Comparison of ENCODE assay signal across 36 cellular contexts in the genomic region with DNA sequence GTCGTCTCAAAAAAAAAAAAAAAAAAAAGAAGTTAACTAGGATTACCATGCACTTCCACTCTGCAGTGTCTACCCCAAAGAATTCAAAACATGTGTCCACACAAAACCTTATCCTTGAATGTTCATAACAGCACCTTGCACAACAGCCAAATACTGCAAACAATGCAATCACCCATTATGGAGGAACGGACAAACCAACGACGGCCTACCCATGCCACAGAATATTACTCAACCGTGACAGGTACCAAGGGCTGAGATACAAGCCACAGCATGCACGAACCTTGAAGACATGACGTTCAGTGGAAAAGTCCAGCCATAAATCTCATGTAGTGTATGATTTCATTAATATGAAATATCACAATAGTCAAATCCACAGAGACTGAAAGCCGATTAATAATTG. TPM values are rescaled to one million over a fixed set of nuclear protein-coding genes. Genes with fewer than 3 reads are reported as not detected.
DNase-seq lines count a peak whose midpoint lies in the region; ATAC-seq, FAIRE-seq and TF ChIP-seq lines count a peak whose summit lies in the region.
"Had no signal": no experiment of that assay in that cellular context is flagged by ENCODE, and none has a peak within 500 bp of the region (broad histone marks: within the 10 kb centered on the region; RNA-seq: fewer than 3 reads in every experiment).

No MANE protein-coding gene starts in this region.

- ATAC-seq in HepG2 (no peak), right lobe of liver (no peak), HG02678 (IDR thresholded peaks at IDR 0.05; ENCODE audit: unreplicated experiment) (no peak), HG03108 (IDR thresholded peaks at IDR 0.05; ENCODE audit: unreplicated experiment) (no peak)
- ATAC-seq in activated T-helper 17 cell treated with anti-CD3 and anti-CD28 coated beads, Interleukin-2, amount 50 U/mL, for 72 hours (replicated peaks) = no peak
- ATAC-seq: effector memory CD8-positive, alpha-beta T cell; left colon; Right ventricle myocardium inferior; stimulated activated naive B cell treated with anti-CD40 and anti-IgM and Interleukin-4, amounts not matched to agents 10 μg/mL and 1 μg/mL and 100 μg/mL, for 72 hours had no signal

- in situ Hi-C loops in HepG2 (cut with HindIII; ENCODE audit: extremely low pct_ligation_motif_present, low pct_unique_long_range_greater_than_20kb) = no loop called here

- H3K27ac ChIP-seq in HepG2 (ENCODE audit: extremely low read length, insufficient read depth, low read length) = no peak overlapping the region
- no peak overlapping the region for H3K27ac ChIP-seq in right lobe of liver
- peak overlapping the region; percentile 23 for H3K27ac ChIP-seq in epithelial cell of prostate
- H3K27ac ChIP-seq: esophagus squamous epithelium had no signal

- H3K27me3 ChIP-seq in HepG2 (ENCODE audit: control insufficient read depth in 1 of 2, insufficient read depth in 2 of 2, low read length in 2 of 2) (peaks cover 6 to 54% of the 10 kb centered on the region in 2 experiments; a peak in 4 of 5 replicates), right lobe of liver (no peaks in the 10 kb centered on the region)

- no peak overlapping the region for H3K4me2 ChIP-seq in HepG2 (ENCODE audit: low read depth, low read length)
- H3K4me2 ChIP-seq: SK-N-SH had no signal

- H3K4me1 Mint-ChIP-seq in activated T-helper 17 cell treated with anti-CD3 and anti-CD28 coated beads, Interleukin-2, amount 50 U/mL, for 72 hours = peaks cover 6% of the 10 kb centered on the region

- no peak overlapping the region for H3K27ac Mint-ChIP-seq in activated T-helper 17 cell treated with anti-CD3 and anti-CD28 coated beads, Interleukin-2, amount 50 U/mL, for 72 hours
- H3K27ac Mint-ChIP-seq: activated T-cell treated with anti-CD3 and anti-CD28 coated beads, Interleukin-2, amount 50 U/mL, for 24 hours; effector memory CD8-positive, alpha-beta T cell; immature natural killer cell; nephron; stimulated activated naive B cell treated with anti-CD40 and anti-IgM and Interleukin-4, amounts not matched to agents 10 μg/mL and 1 μg/mL and 100 μg/mL, for 72 hours; T-helper 1 cell treated with Interleukin-12 subunit alpha and Interleukin-12 subunit beta and Interleukin-4 antibody, amounts not matched to agents 30 μg/mL and 1 μg/mL, for 36 hours; type B pancreatic cell had no signal

- CTCF ChIA-PET in HepG2 (lab: Yijun Ruan, JAX; ENCODE audit: low intra/inter-chr PET ratio, low total read pairs) = no interaction called here

- POLR2A ChIA-PET in HepG2 (lab: Yijun Ruan, JAX) = no interaction called here

- H3K27me3 Mint-ChIP-seq in activated T-helper 17 cell treated with anti-CD3 and anti-CD28 coated beads, Interleukin-2, amount 50 U/mL, for 72 hours = peaks cover 42% of the 10 kb centered on the region

- FAIRE-seq in HepG2 (lab: Jason Lieb, UNC) = no peak
- FAIRE-seq: astrocyte, frontal cortex, G401.6 had no signal

- H3K9me3 ChIP-seq in HepG2 (ENCODE audit: low read length) = no peaks in the 10 kb centered on the region
- no peaks in the 10 kb centered on the region for H3K9me3 ChIP-seq in right lobe of liver
- H3K9me3 ChIP-seq: esophagus squamous epithelium, HAP-1, SK-N-SH had no signal

- H3K36me3 ChIP-seq in HepG2 (replicated peaks in 1 of 2; ENCODE audit: control insufficient read depth in 1 of 2, insufficient read depth in 2 of 2, low read length in 2 of 2) (no peaks in the 10 kb centered on the region), right lobe of liver (no peaks in the 10 kb centered on the region)
- H3K36me3 ChIP-seq: esophagus squamous epithelium, HAP-1 had no signal

- no peaks in the 10 kb centered on the region for H3K79me2 ChIP-seq in HepG2 (ENCODE audit: insufficient read depth, low read length)

- TF ChIP-seq EP300 in HepG2 (IDR thresholded peaks at IDR 0.05; ENCODE audit: low read depth in 2 of 2, low read length in 2 of 2) (no peak), HepG2 (CRISPR knock-in tag; IDR thresholded peaks at IDR 0.05; ENCODE audit: borderline replicate concordance) (no peak)

- no peak overlapping the region for H3K9ac ChIP-seq in HepG2 (ENCODE audit: insufficient read depth, low read depth, low read length)
- H3K9ac ChIP-seq: SK-N-SH had no signal

- no TSS peak for BruUV-seq in HepG2 (replicated peaks; lab: Mats Ljungman, UMichigan)

- H4K20me1 ChIP-seq in HepG2 (ENCODE audit: insufficient read depth, low read length) = no peaks in the 10 kb centered on the region

- no peak overlapping the region for H2AFZ ChIP-seq in HepG2 (ENCODE audit: low read length)

- H3K4me3 ChIP-seq in HepG2 (replicated peaks in 1 of 3; ENCODE audit: insufficient read depth in 1 of 3, low read depth in 2 of 3, low read length in 3 of 3) = no peak overlapping the region
- no peak overlapping the region for H3K4me3 ChIP-seq in right lobe of liver
- H3K4me3 ChIP-seq: esophagus squamous epithelium, HAP-1 had no signal

- H3K36me3 Mint-ChIP-seq in activated T-helper 17 cell treated with anti-CD3 and anti-CD28 coated beads, Interleukin-2, amount 50 U/mL, for 72 hours (ENCODE audit: low read depth) = peaks cover 7% of the 10 kb centered on the region

- intact Hi-C loops in HepG2 (cut with micrococcal nuclease; ENCODE audit: unreplicated experiment) = no loop called here
- intact Hi-C loops in right lobe of liver (cut with DNase I) = no loop called here

- no peak overlapping the region for H3K4me3 Mint-ChIP-seq in activated T-helper 17 cell treated with anti-CD3 and anti-CD28 coated beads, Interleukin-2, amount 50 U/mL, for 72 hours
- H3K4me3 Mint-ChIP-seq: activated T-cell treated with anti-CD3 and anti-CD28 coated beads, Interleukin-2, amount 50 U/mL, for 24 hours; effector memory CD8-positive, alpha-beta T cell; immature natural killer cell; nephron; stimulated activated naive B cell treated with anti-CD40 and anti-IgM and Interleukin-4, amounts not matched to agents 10 μg/mL and 1 μg/mL and 100 μg/mL, for 72 hours; T-helper 1 cell treated with Interleukin-12 subunit alpha and Interleukin-12 subunit beta and Interleukin-4 antibody, amounts not matched to agents 30 μg/mL and 1 μg/mL, for 36 hours; type B pancreatic cell had no signal

- WGBS in HepG2 (ENCODE audit: low lambda C conversion rate) = 2% methylated on average over 8 of the region's 8 CpGs
- WGBS in right lobe of liver (ENCODE audit: insufficient coverage, low coverage, low lambda C conversion rate, missing lambda C conversion rate) = 48% methylated on average over 8 of the region's 8 CpGs

- DNase-seq in HepG2 (ENCODE audit: low spot score) (peak; percentile 49), right lobe of liver (no peak), NCI-H69 (lab: John Stamatoyannopoulos, UW) (peak; percentile 63), epithelial cell of prostate (ENCODE audit: low read depth, low spot score) (peak; percentile 94), ureter (ENCODE audit: low spot score) (peak; percentile 67)
- DNase-seq: activated CD4-positive, CD25-positive, alpha-beta regulatory T cell; activated gamma-delta T cell treated with Interleukin-2 at 50 U/mL for 16 hours; activated T-cell treated with anti-CD3 and anti-CD28 coated beads, Interleukin-2, amount 50 U/mL, for 24 hours; caudate nucleus; effector memory CD8-positive, alpha-beta T cell; esophagus squamous epithelium; hypothalamus; immature natural killer cell; Kasumi-1; left colon; NCI-H1048; NCI-H2029; NCI-H226; NCI-H774; SK-N-SH; stimulated activated naive B cell treated with anti-CD40 and anti-IgM and Interleukin-4, amounts not matched to agents 10 μg/mL and 1 μg/mL and 100 μg/mL, for 72 hours had no signal

- no peaks in the 10 kb centered on the region for H3K9me3 Mint-ChIP-seq in activated T-helper 17 cell treated with anti-CD3 and anti-CD28 coated beads, Interleukin-2, amount 50 U/mL, for 72 hours
- H3K9me3 Mint-ChIP-seq: activated T-cell treated with anti-CD3 and anti-CD28 coated beads, Interleukin-2, amount 50 U/mL, for 24 hours; effector memory CD8-positive, alpha-beta T cell; T-helper 1 cell treated with Interleukin-12 subunit alpha and Interleukin-12 subunit beta and Interleukin-4 antibody, amounts not matched to agents 30 μg/mL and 1 μg/mL, for 36 hours; type B pancreatic cell had no signal

- TF ChIP-seq CTCF in HepG2 (CRISPR knock-in tag; IDR thresholded peaks at IDR 0.05) (no peak), right lobe of liver (IDR thresholded peaks at IDR 0.05) (no peak)

- no peaks in the 10 kb centered on the region for H3K4me1 ChIP-seq in HepG2 (ENCODE audit: insufficient read depth, low read length)
- H3K4me1 ChIP-seq in right lobe of liver = no peaks in the 10 kb centered on the region
- H3K4me1 ChIP-seq: HAP-1 had no signal

- TF ChIP-seq RAD21 in HepG2 (CRISPR knock-in tag; IDR thresholded peaks at IDR 0.05) = no peak

- no peak for TF ChIP-seq POLR2A in HepG2 (IDR thresholded peaks at IDR 0.05; ENCODE audit: insufficient read depth in 1 of 2, low read depth in 2 of 2, low read length in 2 of 2)
- no peak for TF ChIP-seq POLR2A in right lobe of liver (IDR thresholded peaks at IDR 0.05)

RNA-seq across cellular contexts. Expression of a gene that starts 3.0 kb away (rescaled TPM):
- not detected in 2 replicates for total RNA-seq in HepG2 (2016; rRNA removed; fragmentation: Illumina TruSeq; extraction: Trizol)
- not detected in 2 replicates for total RNA-seq in HepG2 (2016; cell fraction: cytosol; rRNA removed; fragmentation: Illumina TruSeq; extraction: Trizol; ENCODE audit: low read depth)
- not detected in 2 replicates for total RNA-seq in HepG2 (2016; cell fraction: insoluble cytoplasmic fraction; rRNA removed; fragmentation: Illumina TruSeq; extraction: Trizol)
- total RNA-seq in HepG2 (2016; cell fraction: membrane; rRNA removed; fragmentation: Illumina TruSeq; extraction: Trizol) = not detected in 2 replicates
- total RNA-seq in HepG2 (2016; cell fraction: nucleus; rRNA removed; fragmentation: Illumina TruSeq; extraction: Trizol) = not detected in 2 replicates
- not detected in 2 replicates for polyA plus RNA-seq in HepG2 (2011; rRNA removed)
- not detected in 2 replicates for polyA plus RNA-seq in HepG2 (2011; cell fraction: cytosol; rRNA removed)
- polyA plus RNA-seq in HepG2 (2011; cell fraction: nucleus; rRNA removed) = not detected in 2 replicates
- not detected in 2 replicates for polyA plus RNA-seq in HepG2 (2012)
- polyA plus RNA-seq in HepG2 (2016; cell fraction: cytosol; fragmentation: Illumina TruSeq; extraction: Trizol; ENCODE audit: low read depth) = not detected in 2 replicates
- not detected in 2 replicates for polyA plus RNA-seq in HepG2 (2016; cell fraction: insoluble cytoplasmic fraction; fragmentation: Illumina TruSeq; extraction: Trizol; ENCODE audit: low read depth)
- polyA plus RNA-seq in HepG2 (2016; cell fraction: membrane; fragmentation: Illumina TruSeq; extraction: Trizol; ENCODE audit: low read depth) = not detected in 2 replicates
- not detected in 2 replicates for polyA plus RNA-seq in HepG2 (2016; cell fraction: nucleus; fragmentation: Illumina TruSeq; extraction: Trizol; ENCODE audit: insufficient read depth, low read depth)
- 0.05 TPM in 1 of 2 replicates, not detected in the other for polyA minus RNA-seq in HepG2 (2011; rRNA and poly(A)+ RNA removed; ENCODE audit: low replicate concordance)
- polyA minus RNA-seq in HepG2 (2011; cell fraction: cytosol; rRNA and poly(A)+ RNA removed) = not detected in 2 replicates
- not detected in 2 replicates for polyA minus RNA-seq in HepG2 (2011; cell fraction: nucleus; rRNA and poly(A)+ RNA removed)
- total RNA-seq in right lobe of liver = under 1 TPM in 1 of 6 experiments, not detected in 5; 0.04 TPM
- total RNA-seq in ureter = not detected
- total RNA-seq in activated T-helper 17 cell treated with anti-CD3 and anti-CD28 coated beads, Interleukin-2, amount 50 U/mL, for 72 hours = under 1 TPM in 1 of 2 donors, not detected in 1; 0.11 TPM
- total RNA-seq: esophagus squamous epithelium, left colon, lung microvascular endothelial cell, osteocyte, Right ventricle myocardium inferior, skeletal muscle tissue had no signal
- polyA plus RNA-seq: BJ, immature natural killer cell had no signal

RNA-seq across cellular contexts. Expression of a gene that starts 15.4 kb away (rescaled TPM):
- total RNA-seq in HepG2 (2016; rRNA removed; fragmentation: Illumina TruSeq; extraction: Trizol) (105 and 106 TPM in 2 replicates), right lobe of liver (100 to 1,000 TPM in 3 of 6 experiments, 10 to 100 TPM in 3; 69.4 to 222 (median 100) TPM), ureter (48.4 TPM)
- 58.0 and 83.1 TPM in 2 replicates for total RNA-seq in HepG2 (2016; cell fraction: cytosol; rRNA removed; fragmentation: Illumina TruSeq; extraction: Trizol; ENCODE audit: low read depth)
- total RNA-seq in HepG2 (2016; cell fraction: insoluble cytoplasmic fraction; rRNA removed; fragmentation: Illumina TruSeq; extraction: Trizol) = 111 TPM in 2 replicates
- 74.7 and 115 TPM in 2 replicates for total RNA-seq in HepG2 (2016; cell fraction: membrane; rRNA removed; fragmentation: Illumina TruSeq; extraction: Trizol)
- total RNA-seq in HepG2 (2016; cell fraction: nucleus; rRNA removed; fragmentation: Illumina TruSeq; extraction: Trizol) = 35.2 and 36.6 TPM in 2 replicates
- 76.8 and 91.2 TPM in 2 replicates for polyA plus RNA-seq in HepG2 (2011; rRNA removed)
- polyA plus RNA-seq in HepG2 (2011; cell fraction: cytosol; rRNA removed) = 54.7 and 108 TPM in 2 replicates
- polyA plus RNA-seq in HepG2 (2011; cell fraction: nucleus; rRNA removed) = 86.0 and 95.9 TPM in 2 replicates
- polyA plus RNA-seq in HepG2 (2012) = 45.9 and 55.5 TPM in 2 replicates
- polyA plus RNA-seq in HepG2 (2016; cell fraction: cytosol; fragmentation: Illumina TruSeq; extraction: Trizol; ENCODE audit: low read depth) = 60.4 and 89.7 TPM in 2 replicates
- polyA plus RNA-seq in HepG2 (2016; cell fraction: insoluble cytoplasmic fraction; fragmentation: Illumina TruSeq; extraction: Trizol; ENCODE audit: low read depth) = 101 and 114 TPM in 2 replicates
- 71.9 and 93.3 TPM in 2 replicates for polyA plus RNA-seq in HepG2 (2016; cell fraction: membrane; fragmentation: Illumina TruSeq; extraction: Trizol; ENCODE audit: low read depth)
- 63.4 and 69.6 TPM in 2 replicates for polyA plus RNA-seq in HepG2 (2016; cell fraction: nucleus; fragmentation: Illumina TruSeq; extraction: Trizol; ENCODE audit: insufficient read depth, low read depth)
- polyA minus RNA-seq in HepG2 (2011; rRNA and poly(A)+ RNA removed; ENCODE audit: low replicate concordance) = 18.3 and 57.5 TPM in 2 replicates
- polyA minus RNA-seq in HepG2 (2011; cell fraction: cytosol; rRNA and poly(A)+ RNA removed) = 34.3 and 34.6 TPM in 2 replicates
- polyA minus RNA-seq in HepG2 (2011; cell fraction: nucleus; rRNA and poly(A)+ RNA removed) = 21.0 and 25.6 TPM in 2 replicates
- 10 to 100 TPM; 21.2 to 39.5 TPM for total RNA-seq in activated T-helper 17 cell treated with anti-CD3 and anti-CD28 coated beads, Interleukin-2, amount 50 U/mL, for 72 hours

RNA-seq across cellular contexts. Expression of a gene that starts 18.5 kb away (rescaled TPM):
- total RNA-seq in HepG2 (2016; rRNA removed; fragmentation: Illumina TruSeq; extraction: Trizol) (not detected in 2 replicates), right lobe of liver (not detected), ureter (not detected)
- total RNA-seq in HepG2 (2016; cell fraction: cytosol; rRNA removed; fragmentation: Illumina TruSeq; extraction: Trizol; ENCODE audit: low read depth) = not detected in 2 replicates
- total RNA-seq in HepG2 (2016; cell fraction: insoluble cytoplasmic fraction; rRNA removed; fragmentation: Illumina TruSeq; extraction: Trizol) = not detected in 2 replicates
- total RNA-seq in HepG2 (2016; cell fraction: membrane; rRNA removed; fragmentation: Illumina TruSeq; extraction: Trizol) = not detected in 2 replicates
- not detected in 2 replicates for total RNA-seq in HepG2 (2016; cell fraction: nucleus; rRNA removed; fragmentation: Illumina TruSeq; extraction: Trizol)
- not detected in 2 replicates for polyA plus RNA-seq in HepG2 (2011; rRNA removed)
- polyA plus RNA-seq in HepG2 (2011; cell fraction: cytosol; rRNA removed) = not detected in 2 replicates
- polyA plus RNA-seq in HepG2 (2011; cell fraction: nucleus; rRNA removed) = not detected in 2 replicates
- not detected in 2 replicates for polyA plus RNA-seq in HepG2 (2012)
- polyA plus RNA-seq in HepG2 (2016; cell fraction: cytosol; fragmentation: Illumina TruSeq; extraction: Trizol; ENCODE audit: low read depth) = not detected in 2 replicates
- polyA plus RNA-seq in HepG2 (2016; cell fraction: insoluble cytoplasmic fraction; fragmentation: Illumina TruSeq; extraction: Trizol; ENCODE audit: low read depth) = not detected in 2 replicates
- not detected in 2 replicates for polyA plus RNA-seq in HepG2 (2016; cell fraction: membrane; fragmentation: Illumina TruSeq; extraction: Trizol; ENCODE audit: low read depth)
- not detected in 2 replicates for polyA plus RNA-seq in HepG2 (2016; cell fraction: nucleus; fragmentation: Illumina TruSeq; extraction: Trizol; ENCODE audit: insufficient read depth, low read depth)
- not detected in 2 replicates for polyA minus RNA-seq in HepG2 (2011; rRNA and poly(A)+ RNA removed; ENCODE audit: low replicate concordance)
- polyA minus RNA-seq in HepG2 (2011; cell fraction: cytosol; rRNA and poly(A)+ RNA removed) = not detected in 2 replicates
- not detected in 2 replicates for polyA minus RNA-seq in HepG2 (2011; cell fraction: nucleus; rRNA and poly(A)+ RNA removed)
- total RNA-seq in activated T-helper 17 cell treated with anti-CD3 and anti-CD28 coated beads, Interleukin-2, amount 50 U/mL, for 72 hours = not detected
- total RNA-seq: astrocyte, esophagus squamous epithelium, frontal cortex, left colon, lung microvascular endothelial cell, osteocyte, Right ventricle myocardium inferior, skeletal muscle tissue had no signal
- polyA plus RNA-seq: BJ, immature natural killer cell, SK-N-SH had no signal

RNA-seq across cellular contexts. Expression of a gene that starts 30.4 kb away (rescaled TPM):
- total RNA-seq in HepG2 (2016; rRNA removed; fragmentation: Illumina TruSeq; extraction: Trizol) = 1.00 and 1.2 TPM in 2 replicates
- 0.53 and 0.91 TPM in 2 replicates for total RNA-seq in HepG2 (2016; cell fraction: cytosol; rRNA removed; fragmentation: Illumina TruSeq; extraction: Trizol; ENCODE audit: low read depth)
- 0.98 and 1.1 TPM in 2 replicates for total RNA-seq in HepG2 (2016; cell fraction: insoluble cytoplasmic fraction; rRNA removed; fragmentation: Illumina TruSeq; extraction: Trizol)
- total RNA-seq in HepG2 (2016; cell fraction: membrane; rRNA removed; fragmentation: Illumina TruSeq; extraction: Trizol) = 1.9 and 2.5 TPM in 2 replicates
- total RNA-seq in HepG2 (2016; cell fraction: nucleus; rRNA removed; fragmentation: Illumina TruSeq; extraction: Trizol) = 1.2 TPM in 2 replicates
- polyA plus RNA-seq in HepG2 (2011; rRNA removed) = 0.48 and 0.54 TPM in 2 replicates
- 0.19 and 0.56 TPM in 2 replicates for polyA plus RNA-seq in HepG2 (2011; cell fraction: cytosol; rRNA removed)
- polyA plus RNA-seq in HepG2 (2011; cell fraction: nucleus; rRNA removed) = 2.8 and 4.7 TPM in 2 replicates
- polyA plus RNA-seq in HepG2 (2012) = 1.7 and 1.9 TPM in 2 replicates
- 0.40 and 0.47 TPM in 2 replicates for polyA plus RNA-seq in HepG2 (2016; cell fraction: cytosol; fragmentation: Illumina TruSeq; extraction: Trizol; ENCODE audit: low read depth)
- 1.4 and 2.1 TPM in 2 replicates for polyA plus RNA-seq in HepG2 (2016; cell fraction: insoluble cytoplasmic fraction; fragmentation: Illumina TruSeq; extraction: Trizol; ENCODE audit: low read depth)
- polyA plus RNA-seq in HepG2 (2016; cell fraction: membrane; fragmentation: Illumina TruSeq; extraction: Trizol; ENCODE audit: low read depth) = 1.1 and 2.4 TPM in 2 replicates
- polyA plus RNA-seq in HepG2 (2016; cell fraction: nucleus; fragmentation: Illumina TruSeq; extraction: Trizol; ENCODE audit: insufficient read depth, low read depth) = 2.5 and 2.7 TPM in 2 replicates
- 0.75 and 2.3 TPM in 2 replicates for polyA minus RNA-seq in HepG2 (2011; rRNA and poly(A)+ RNA removed; ENCODE audit: low replicate concordance)
- polyA minus RNA-seq in HepG2 (2011; cell fraction: cytosol; rRNA and poly(A)+ RNA removed) = 1.9 and 2.1 TPM in 2 replicates
- 0.62 and 1.8 TPM in 2 replicates for polyA minus RNA-seq in HepG2 (2011; cell fraction: nucleus; rRNA and poly(A)+ RNA removed)
- 1 to 10 TPM; 3.4 to 9.2 (median 4.4) TPM for total RNA-seq in right lobe of liver
- 7.4 TPM for total RNA-seq in ureter
- 10 to 100 TPM; 11.1 to 11.3 TPM for total RNA-seq in activated T-helper 17 cell treated with anti-CD3 and anti-CD28 coated beads, Interleukin-2, amount 50 U/mL, for 72 hours

RNA-seq across cellular contexts. Expression of a gene that starts 38.5 kb away (rescaled TPM):
- 29.5 and 39.3 TPM in 2 replicates for total RNA-seq in HepG2 (2016; rRNA removed; fragmentation: Illumina TruSeq; extraction: Trizol)
- total RNA-seq in HepG2 (2016; cell fraction: cytosol; rRNA removed; fragmentation: Illumina TruSeq; extraction: Trizol; ENCODE audit: low read depth) = 24.2 and 26.4 TPM in 2 replicates
- 27.5 and 32.8 TPM in 2 replicates for total RNA-seq in HepG2 (2016; cell fraction: insoluble cytoplasmic fraction; rRNA removed; fragmentation: Illumina TruSeq; extraction: Trizol)
- 46.3 and 52.3 TPM in 2 replicates for total RNA-seq in HepG2 (2016; cell fraction: membrane; rRNA removed; fragmentation: Illumina TruSeq; extraction: Trizol)
- 8.8 and 13.3 TPM in 2 replicates for total RNA-seq in HepG2 (2016; cell fraction: nucleus; rRNA removed; fragmentation: Illumina TruSeq; extraction: Trizol)
- polyA plus RNA-seq in HepG2 (2011; rRNA removed) = 26.6 and 32.2 TPM in 2 replicates
- 13.5 and 25.5 TPM in 2 replicates for polyA plus RNA-seq in HepG2 (2011; cell fraction: cytosol; rRNA removed)
- polyA plus RNA-seq in HepG2 (2011; cell fraction: nucleus; rRNA removed) = 11.7 and 17.0 TPM in 2 replicates
- 13.3 and 15.9 TPM in 2 replicates for polyA plus RNA-seq in HepG2 (2012)
- 40.7 and 47.0 TPM in 2 replicates for polyA plus RNA-seq in HepG2 (2016; cell fraction: cytosol; fragmentation: Illumina TruSeq; extraction: Trizol; ENCODE audit: low read depth)
- polyA plus RNA-seq in HepG2 (2016; cell fraction: insoluble cytoplasmic fraction; fragmentation: Illumina TruSeq; extraction: Trizol; ENCODE audit: low read depth) = 40.6 and 48.2 TPM in 2 replicates
- 58.0 and 64.6 TPM in 2 replicates for polyA plus RNA-seq in HepG2 (2016; cell fraction: membrane; fragmentation: Illumina TruSeq; extraction: Trizol; ENCODE audit: low read depth)
- polyA plus RNA-seq in HepG2 (2016; cell fraction: nucleus; fragmentation: Illumina TruSeq; extraction: Trizol; ENCODE audit: insufficient read depth, low read depth) = 28.6 and 29.6 TPM in 2 replicates
- polyA minus RNA-seq in HepG2 (2011; rRNA and poly(A)+ RNA removed; ENCODE audit: low replicate concordance) = 27.9 and 372 TPM in 2 replicates
- polyA minus RNA-seq in HepG2 (2011; cell fraction: cytosol; rRNA and poly(A)+ RNA removed) = 21.6 and 27.8 TPM in 2 replicates
- polyA minus RNA-seq in HepG2 (2011; cell fraction: nucleus; rRNA and poly(A)+ RNA removed) = 11.3 and 12.2 TPM in 2 replicates
- 10 to 100 TPM in 3 of 6 experiments, 1 to 10 TPM in 3; 4.3 to 16.4 (median 9.1) TPM for total RNA-seq in right lobe of liver
- total RNA-seq in ureter = 31.9 TPM
- total RNA-seq in activated T-helper 17 cell treated with anti-CD3 and anti-CD28 coated beads, Interleukin-2, amount 50 U/mL, for 72 hours = 100 to 1,000 TPM; 183 to 343 TPM

Comparison
In these comparisons a context has a peak if more than half of its experiments do, and no peak if none do; other contexts are left out.
1. DNase-seq: peak in HepG2 (single experiment), NCI-H69 (single experiment), epithelial cell of prostate (single experiment) and ureter (single experiment); none in right lobe of liver (0 of 3).